Comparison of ENCODE assay signal across 1 cellular context in the genomic region with DNA sequence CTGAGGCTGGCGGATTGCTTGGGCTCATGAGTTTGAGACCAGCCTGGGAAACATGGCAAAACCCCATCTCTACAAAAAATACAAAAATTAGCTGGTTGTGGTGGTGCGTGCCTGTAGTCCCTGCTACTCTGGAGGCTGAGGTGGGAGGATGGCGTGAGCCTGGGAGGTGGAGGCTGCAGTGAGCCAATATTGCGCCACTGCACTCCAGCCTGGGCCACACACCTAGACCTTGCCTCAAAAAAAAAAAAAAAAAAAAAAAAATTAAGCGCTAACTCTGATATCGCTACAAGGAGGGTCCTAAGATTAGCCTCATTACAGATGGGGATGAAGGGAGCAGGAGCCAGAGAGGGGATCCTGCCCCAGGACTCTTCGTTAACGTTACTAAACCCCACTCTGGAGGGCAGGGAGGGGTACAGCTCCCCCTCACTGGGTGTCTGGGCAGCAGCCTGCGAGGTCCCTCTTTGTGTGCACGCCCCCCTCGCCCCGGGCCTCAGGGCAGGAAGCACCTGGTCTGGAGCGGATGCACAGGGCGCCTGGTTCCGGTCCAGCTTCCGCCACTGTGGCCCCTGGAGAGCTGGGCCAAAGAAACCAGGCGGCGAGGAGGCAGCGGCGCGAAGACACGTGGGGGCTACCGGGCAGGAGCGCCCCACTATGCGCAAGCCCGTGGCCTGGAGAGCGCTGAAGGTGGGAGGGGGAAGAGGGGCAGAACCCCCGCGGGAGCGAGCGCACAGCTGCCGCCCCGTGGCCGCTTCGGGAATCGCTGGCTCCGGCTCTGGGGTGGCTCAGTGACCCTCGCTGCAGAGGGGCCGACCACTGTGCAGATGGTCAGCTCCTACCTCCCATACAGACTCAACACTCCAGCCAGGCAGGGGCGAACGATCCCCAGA.
TF ChIP-seq lines count a peak whose summit lies in the region.

No MANE protein-coding gene starts in this region.

TF ChIP-seq in H1, 55 proteins besides CTCF, POLR2A, EP300 and RAD21:
- TF ChIP-seq GABPA (IDR thresholded peaks at IDR 0.05; ENCODE audit: borderline replicate concordance, insufficient read depth, low read length) (peak; percentile 33; the same call in 1 of the 2 replicates), NANOG (IDR thresholded peaks at IDR 0.05; ENCODE audit: insufficient read depth, low read depth, low read length, poor library complexity, severe bottlenecking) (no peak), TEAD4 (IDR thresholded peaks at IDR 0.05; ENCODE audit: low read depth, low read length) (no peak), TBP (IDR thresholded peaks at IDR 0.05; ENCODE audit: low read depth, low read length) (no peak)
- TF ChIP-seq, protein P1, sequence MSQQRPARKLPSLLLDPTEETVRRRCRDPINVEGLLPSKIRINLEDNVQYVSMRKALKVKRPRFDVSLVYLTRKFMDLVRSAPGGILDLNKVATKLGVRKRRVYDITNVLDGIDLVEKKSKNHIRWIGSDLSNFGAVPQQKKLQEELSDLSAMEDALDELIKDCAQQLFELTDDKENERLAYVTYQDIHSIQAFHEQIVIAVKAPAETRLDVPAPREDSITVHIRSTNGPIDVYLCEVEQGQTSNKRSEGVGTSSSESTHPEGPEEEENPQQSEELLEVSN (IDR thresholded peaks at IDR 0.05): 0 out of 2 replicates have a peak, but pooled peaks have one; percentile 24
- TF ChIP-seq, protein P2, sequence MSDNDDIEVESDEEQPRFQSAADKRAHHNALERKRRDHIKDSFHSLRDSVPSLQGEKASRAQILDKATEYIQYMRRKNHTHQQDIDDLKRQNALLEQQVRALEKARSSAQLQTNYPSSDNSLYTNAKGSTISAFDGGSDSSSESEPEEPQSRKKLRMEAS (IDR thresholded peaks at IDR 0.05): peak; percentile 53
